ENCODE assay signal across 15 cellular contexts in the genomic region with DNA sequence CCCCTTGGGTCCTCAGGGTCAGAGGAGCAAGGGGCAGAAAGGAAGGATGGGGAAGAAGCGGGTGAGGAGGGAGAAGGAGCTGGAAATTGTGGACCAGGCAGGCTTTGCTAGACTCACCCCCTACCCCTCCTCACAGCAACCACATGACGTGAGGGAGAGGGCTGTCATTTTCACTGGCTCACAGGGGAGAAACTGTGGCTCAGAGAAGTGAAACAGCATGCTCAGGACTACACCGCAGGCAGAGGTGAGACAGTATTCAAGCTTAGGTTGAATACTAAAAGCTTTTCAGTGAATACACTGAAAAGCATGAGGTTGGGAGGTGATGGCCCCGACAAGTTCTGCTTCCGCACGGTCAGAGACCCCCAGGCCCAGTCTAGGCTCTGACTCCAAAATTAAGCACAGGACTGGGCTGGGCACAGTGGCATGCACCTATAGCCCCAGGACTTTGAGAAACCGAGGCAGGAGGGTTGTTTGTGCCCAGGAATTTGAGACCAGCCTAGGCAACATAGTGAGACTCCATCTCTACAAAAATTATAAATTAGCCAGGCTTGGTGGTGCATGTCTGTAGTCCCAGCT. TPM values are rescaled to one million over a fixed set of nuclear protein-coding genes. Genes with fewer than 3 reads are reported as not detected.
DNase-seq lines count a peak whose midpoint lies in the region; ATAC-seq and TF ChIP-seq lines count a peak whose summit lies in the region.
"Had no signal": no experiment of that assay in that cellular context is flagged by ENCODE, and none has a peak within 500 bp of the region (broad histone marks: within the 10 kb centered on the region; RNA-seq: fewer than 3 reads in every experiment).

No MANE protein-coding gene starts in this region.

- peak; percentile 36 for DNase-seq in osteocyte (ENCODE audit: extremely low spot score, unreplicated experiment)
- no peak for DNase-seq in NCI-H2196 (lab: John Stamatoyannopoulos, UW; ENCODE audit: unreplicated experiment)
- DNase-seq in DMS153 (lab: John Stamatoyannopoulos, UW), result no peak
- DNase-seq: CD4-positive, CD25-positive, alpha-beta regulatory T cell had no signal

- H3K36me3 ChIP-seq in BLaER1 (no peaks in the 10 kb centered on the region), OCI-LY3 (replicated peaks; ENCODE audit: low read depth, low read length) (no peaks in the 10 kb centered on the region)
- no peaks in the 10 kb centered on the region for H3K36me3 ChIP-seq in BLaER1 treated with 17β-estradiol and CSF1 and Interleukin-3, amounts not matched to agents 10 nM and 100 nM

- no peak overlapping the region for H3K4me3 Mint-ChIP-seq in osteocyte (ENCODE audit: unreplicated experiment)
- H3K4me3 Mint-ChIP-seq: CD4-positive, CD25-positive, alpha-beta regulatory T cell had no signal

- H3K36me3 Mint-ChIP-seq in osteocyte (ENCODE audit: unreplicated experiment), result no peaks in the 10 kb centered on the region
- H3K36me3 Mint-ChIP-seq: CD4-positive, CD25-positive, alpha-beta regulatory T cell had no signal

- ATAC-seq in GM21381 (IDR thresholded peaks at IDR 0.05; ENCODE audit: unreplicated experiment) (no peak), HG03039 (IDR thresholded peaks at IDR 0.05; ENCODE audit: unreplicated experiment) (no peak)
- ATAC-seq: HCT116, K562 had no signal

- no peaks in the 10 kb centered on the region for H3K9me3 Mint-ChIP-seq in osteocyte (ENCODE audit: unreplicated experiment)

- H3K9ac ChIP-seq in BLaER1, result no peak overlapping the region; the same call in 1 of the 2 replicates
- H3K9ac ChIP-seq in BLaER1 treated with 17β-estradiol and CSF1 and Interleukin-3, amounts not matched to agents 10 nM and 100 nM, result no peak overlapping the region
- no peak overlapping the region for H3K9ac ChIP-seq in OCI-LY3 (ENCODE audit: low read length)

- no peaks in the 10 kb centered on the region for H3K4me1 Mint-ChIP-seq in osteocyte (ENCODE audit: unreplicated experiment)
- H3K4me1 Mint-ChIP-seq: CD4-positive, CD25-positive, alpha-beta regulatory T cell had no signal

- H3K4me1 ChIP-seq in BLaER1 (peaks cover 39% of the 10 kb centered on the region), OCI-LY3 (ENCODE audit: low read length) (peaks cover 13% of the 10 kb centered on the region)
- peaks cover 0 to 53% (median 30%) of the 10 kb centered on the region in 10 experiments; a peak in 15 of 20 replicates for H3K4me1 ChIP-seq in BLaER1 treated with 17β-estradiol and CSF1 and Interleukin-3, amounts not matched to agents 10 nM and 100 nM

- H3K4me2 ChIP-seq in BLaER1, result peak overlapping the region; percentile 8; the same call in 1 of the 2 replicates
- H3K4me2 ChIP-seq in BLaER1 treated with 17β-estradiol and CSF1 and Interleukin-3, amounts not matched to agents 10 nM and 100 nM, result peak overlapping the region in 7 of 11 experiments; percentile 2 to 44 (median 19); a peak in 10 of 22 replicates
- peak overlapping the region; percentile 3; the same call in 1 of the 2 replicates for H3K4me2 ChIP-seq in OCI-LY3 (ENCODE audit: low read length)

- 0 out of 2 replicates have a peak overlapping the region, but pooled peaks have one; percentile 19 for H3K27ac ChIP-seq in BLaER1
- H3K27ac ChIP-seq in BLaER1 treated with 17β-estradiol and CSF1 and Interleukin-3, amounts not matched to agents 10 nM and 100 nM, result no peak overlapping the region
- H3K27ac ChIP-seq in OCI-LY3 (ENCODE audit: low read length), result no peak overlapping the region
- H3K27ac ChIP-seq: HL-60 had no signal

- H3K27me3 ChIP-seq in BLaER1, result no peaks in the 10 kb centered on the region
- no peaks in the 10 kb centered on the region for H3K27me3 ChIP-seq in BLaER1 treated with 17β-estradiol and CSF1 and Interleukin-3, amounts not matched to agents 10 nM and 100 nM
- no peaks in the 10 kb centered on the region for H3K27me3 ChIP-seq in OCI-LY3 (ENCODE audit: low read depth, low read length)

- H4K20me1 ChIP-seq in BLaER1, result no peaks in the 10 kb centered on the region
- H4K20me1 ChIP-seq in BLaER1 treated with 17β-estradiol and CSF1 and Interleukin-3, amounts not matched to agents 10 nM and 100 nM, result no peaks in the 10 kb centered on the region
- no peaks in the 10 kb centered on the region for H4K20me1 ChIP-seq in OCI-LY3 (ENCODE audit: insufficient read depth, low read length)

- H3K9me3 ChIP-seq in BLaER1 (no peaks in the 10 kb centered on the region), OCI-LY3 (ENCODE audit: insufficient read depth, low read length) (no peaks in the 10 kb centered on the region)
- H3K9me3 ChIP-seq in BLaER1 treated with 17β-estradiol and CSF1 and Interleukin-3, amounts not matched to agents 10 nM and 100 nM (replicated peaks in 1 of 11), result peaks cover 0 to 12% (median 0%) of the 10 kb centered on the region in 11 experiments; a peak in 4 of 22 replicates

- TF ChIP-seq CTCF in OCI-LY3 (IDR thresholded peaks at IDR 0.05; ENCODE audit: low read depth, low read length) (no peak), osteocyte (IDR thresholded peaks at IDR 0.05) (no peak)

- H3K4me3 ChIP-seq in BLaER1 (no peak overlapping the region), OCI-LY3 (ENCODE audit: low read length) (no peak overlapping the region)
- H3K4me3 ChIP-seq in BLaER1 treated with 17β-estradiol and CSF1 and Interleukin-3, amounts not matched to agents 10 nM and 100 nM, result no peak overlapping the region
- H3K4me3 ChIP-seq: K562 had no signal

- H3K79me2 ChIP-seq in OCI-LY3 (ENCODE audit: low read length), result no peaks in the 10 kb centered on the region

- no peaks in the 10 kb centered on the region for H3K27me3 Mint-ChIP-seq in osteocyte (ENCODE audit: unreplicated experiment)
- H3K27me3 Mint-ChIP-seq: CD4-positive, CD25-positive, alpha-beta regulatory T cell had no signal

- H3K27ac Mint-ChIP-seq in osteocyte (ENCODE audit: unreplicated experiment), result no peak overlapping the region
- H3K27ac Mint-ChIP-seq: CD4-positive, CD25-positive, alpha-beta regulatory T cell had no signal

- H2AFZ ChIP-seq in OCI-LY3 (ENCODE audit: low read depth, low read length), result 0 out of 2 replicates have a peak overlapping the region, but pooled peaks have one; percentile 8

RNA-seq across cellular contexts. Expression of a gene that starts 1.2 kb away (rescaled TPM):
- total RNA-seq in osteocyte, result not detected in 2 replicates
- total RNA-seq: A673; CD4-positive, CD25-positive, alpha-beta regulatory T cell; Daoy; H1; K562 had no signal

RNA-seq across cellular contexts. Expression of a gene that starts 14.9 kb away (rescaled TPM):
- total RNA-seq in osteocyte, result not detected in 2 replicates
- total RNA-seq: A673; CD4-positive, CD25-positive, alpha-beta regulatory T cell; Daoy; H1; K562 had no signal
